21 cellular contexts compared by ENCODE assay signal in genomic region chr4:168716411-168717129, GRCh38.
A peak's percentile ranks its signal among the peaks of the same experiment; 100 is the strongest.
DNase-seq lines count a peak whose midpoint lies in the region; ATAC-seq and TF ChIP-seq lines count a peak whose summit lies in the region.
"Had no signal": no experiment of that assay in that cellular context is flagged by ENCODE, and none has a peak within 500 bp of the region (broad histone marks: within the 10 kb centered on the region; RNA-seq: fewer than 3 reads in every experiment).

No MANE protein-coding gene starts in this region.

- TF ChIP-seq CTCF in fibroblast of villous mesenchyme (IDR thresholded peaks at IDR 0.05; ENCODE audit: insufficient read depth, low read depth, low read length) (no peak), nephron (IDR thresholded peaks at IDR 0.05; ENCODE audit: unreplicated experiment in 3 of 3) (no peak), thyroid gland (IDR thresholded peaks at IDR 0.05) (no peak)

- H3K36me3 Mint-ChIP-seq in nephron (ENCODE audit: low read depth), result peaks cover 80% of the 10 kb centered on the region
- H3K36me3 Mint-ChIP-seq in stimulated activated naive B cell treated with anti-CD40 and anti-IgM and Interleukin-4, amounts not matched to agents 10 μg/mL and 1 μg/mL and 100 μg/mL, for 72 hours, result peaks cover 0 to 6% of the 10 kb centered on the region in 2 donors
- H3K36me3 Mint-ChIP-seq: activated naive CD4-positive, alpha-beta T cell treated with anti-CD3 and anti-CD28 coated beads, Interleukin-2, amount 10 ng/mL, durations not matched to agents 7 days and 5 days had no signal

- peak in 1 of 2 donors; percentile 39 for TF ChIP-seq POLR2A in thyroid gland (IDR thresholded peaks at IDR 0.05)

- H3K4me1 ChIP-seq in adipocyte (ENCODE audit: control insufficient read depth, insufficient read depth, low read length) (peaks cover 29% of the 10 kb centered on the region), thyroid gland (peaks cover 28 to 34% of the 10 kb centered on the region in 2 donors)
- H3K4me1 ChIP-seq: BE2C had no signal

- H3K9ac ChIP-seq in adipocyte (ENCODE audit: low read length), result peak overlapping the region; percentile 36
- H3K9ac ChIP-seq: KMS-11 had no signal

- no peak overlapping the region for H3K4me3 Mint-ChIP-seq in nephron
- no peak overlapping the region for H3K4me3 Mint-ChIP-seq in stimulated activated naive B cell treated with anti-CD40 and anti-IgM and Interleukin-4, amounts not matched to agents 10 μg/mL and 1 μg/mL and 100 μg/mL, for 72 hours
- H3K4me3 Mint-ChIP-seq: activated naive CD4-positive, alpha-beta T cell treated with anti-CD3 and anti-CD28 coated beads, Interleukin-2, amount 10 ng/mL, durations not matched to agents 7 days and 5 days; nephron progenitor cell; stimulated activated naive CD8-positive, alpha-beta T cell treated with anti-CD3 and anti-CD28 coated beads, Interleukin-15, amount 100 ng/mL, for 72 hours had no signal

- intact Hi-C loops in thyroid gland (cut with DNase I), result loop anchor here (10.0 kb wide), 1 partner anchor 118 kb away; no protein-coding TSS in a partner anchor

- H3K36me3 ChIP-seq in adipocyte (ENCODE audit: control insufficient read depth, insufficient read depth, low read length, severe bottlenecking) (peaks cover 2% of the 10 kb centered on the region), thyroid gland (no peaks in the 10 kb centered on the region)
- H3K36me3 ChIP-seq: BE2C had no signal

- no peaks in the 10 kb centered on the region for H3K9me3 Mint-ChIP-seq in nephron
- H3K9me3 Mint-ChIP-seq in stimulated activated naive B cell treated with anti-CD40 and anti-IgM and Interleukin-4, amounts not matched to agents 10 μg/mL and 1 μg/mL and 100 μg/mL, for 72 hours, result peaks cover 4 to 7% of the 10 kb centered on the region in 2 donors
- H3K9me3 Mint-ChIP-seq: activated naive CD4-positive, alpha-beta T cell treated with anti-CD3 and anti-CD28 coated beads, Interleukin-2, amount 10 ng/mL, durations not matched to agents 7 days and 5 days had no signal

- peak overlapping the region; percentile 3 to 8 (median 5) for H3K27ac Mint-ChIP-seq in nephron
- H3K27ac Mint-ChIP-seq in stimulated activated naive B cell treated with anti-CD40 and anti-IgM and Interleukin-4, amounts not matched to agents 10 μg/mL and 1 μg/mL and 100 μg/mL, for 72 hours, result no peak overlapping the region
- H3K27ac Mint-ChIP-seq: activated naive CD4-positive, alpha-beta T cell treated with anti-CD3 and anti-CD28 coated beads, Interleukin-2, amount 10 ng/mL, durations not matched to agents 7 days and 5 days; nephron progenitor cell; stimulated activated naive CD8-positive, alpha-beta T cell treated with anti-CD3 and anti-CD28 coated beads, Interleukin-15, amount 100 ng/mL, for 72 hours had no signal

- H3K27me3 ChIP-seq in adipocyte (replicated peaks; ENCODE audit: control insufficient read depth, insufficient read depth, low read length) (no peaks in the 10 kb centered on the region), thyroid gland (no peaks in the 10 kb centered on the region)
- H3K27me3 ChIP-seq: BE2C had no signal

- peak overlapping the region; percentile 61 to 77 (median 67) for H3K27ac ChIP-seq in thyroid gland
- H3K27ac ChIP-seq: KMS-11 had no signal

- no peaks in the 10 kb centered on the region for H3K9me3 ChIP-seq in adipocyte (ENCODE audit: control insufficient read depth, low read length)
- H3K9me3 ChIP-seq in thyroid gland, result no peaks in the 10 kb centered on the region
- H3K9me3 ChIP-seq: BE2C had no signal

- H3K27me3 Mint-ChIP-seq in nephron (ENCODE audit: low read depth), result no peaks in the 10 kb centered on the region
- H3K27me3 Mint-ChIP-seq in stimulated activated naive B cell treated with anti-CD40 and anti-IgM and Interleukin-4, amounts not matched to agents 10 μg/mL and 1 μg/mL and 100 μg/mL, for 72 hours, result peaks cover 0 to 4% of the 10 kb centered on the region in 2 donors
- H3K27me3 Mint-ChIP-seq: activated naive CD4-positive, alpha-beta T cell treated with anti-CD3 and anti-CD28 coated beads, Interleukin-2, amount 10 ng/mL, durations not matched to agents 7 days and 5 days had no signal

- H3K4me3 ChIP-seq in adipocyte (ENCODE audit: low read length), result no peak overlapping the region
- no peak overlapping the region for H3K4me3 ChIP-seq in fibroblast of villous mesenchyme (ENCODE audit: low read depth, low read length)
- H3K4me3 ChIP-seq in thyroid gland (replicated peaks in 1 of 3), result no peak overlapping the region

- peak; percentile 65 for DNase-seq in adipocyte (ENCODE audit: low read depth)
- peak; percentile 61 for DNase-seq in fibroblast of villous mesenchyme (ENCODE audit: low read depth)
- DNase-seq in thyroid gland, result peak; percentile 46 to 47
- no peak for DNase-seq in stimulated activated naive B cell treated with anti-CD40 and anti-IgM and Interleukin-4, amounts not matched to agents 10 μg/mL and 1 μg/mL and 100 μg/mL, for 72 hours
- no peak for DNase-seq in SK-N-DZ (ENCODE audit: low spot score)
- no peak for DNase-seq in NCI-H1092 treated with DMSO at 0.1 percent for 48 hours (lab: John Stamatoyannopoulos, UW)
- DNase-seq: activated CD8-positive, alpha-beta memory T cell treated with anti-CD3 and anti-CD28 coated beads, Interleukin-2, amount 50 U/mL, for 4 hours; activated naive CD4-positive, alpha-beta T cell treated with anti-CD3 and anti-CD28 coated beads, Interleukin-2, amount 10 ng/mL, durations not matched to agents 7 days and 5 days; BE2C; central memory CD4-positive, alpha-beta T cell; GOT3; kidney glomerular epithelial cell; NCI-H146; NCI-H526; nephron progenitor cell; stimulated activated naive CD8-positive, alpha-beta T cell treated with anti-CD3 and anti-CD28 coated beads, Interleukin-15, amount 100 ng/mL, for 72 hours; T-helper 1 cell had no signal

- ATAC-seq in stimulated activated naive B cell treated with anti-CD40 and anti-IgM and Interleukin-4, amounts not matched to agents 10 μg/mL and 1 μg/mL and 100 μg/mL, for 72 hours (replicated peaks), result no peak
- no peak for ATAC-seq in GM19324 (IDR thresholded peaks at IDR 0.05; ENCODE audit: low FRiP score, unreplicated experiment)
- ATAC-seq: activated CD4-positive, CD25-positive, alpha-beta regulatory T cell treated with anti-CD3 and anti-CD28 coated beads, Interleukin-2, amount 50 U/mL, for 24 hours; stimulated activated naive CD8-positive, alpha-beta T cell treated with anti-CD3 and anti-CD28 coated beads, Interleukin-15, amount 100 ng/mL, for 72 hours had no signal

- peaks cover 19% of the 10 kb centered on the region for H3K4me1 Mint-ChIP-seq in nephron
- peaks cover 22 to 59% of the 10 kb centered on the region in 2 donors for H3K4me1 Mint-ChIP-seq in stimulated activated naive B cell treated with anti-CD40 and anti-IgM and Interleukin-4, amounts not matched to agents 10 μg/mL and 1 μg/mL and 100 μg/mL, for 72 hours

- 79 to 82% methylated on average over 3 of the region's 3 CpGs for WGBS in thyroid gland, 2 donors

Comparison
In these comparisons a context has a peak if more than half of its experiments do, and no peak if none do; other contexts are left out.
1. DNase-seq: peak in adipocyte (single experiment), fibroblast of villous mesenchyme (single experiment) and thyroid gland (2 of 2); none in stimulated activated naive B cell treated with anti-CD40 and anti-IgM and Interleukin-4, amounts not matched to agents 10 μg/mL and 1 μg/mL and 100 μg/mL, for 72 hours (single experiment), SK-N-DZ (single experiment) and NCI-H1092 treated with DMSO at 0.1 percent for 48 hours (single experiment).